Comparison of ENCODE assay signal across 9 cellular contexts in genomic region chr5:24215114-24215513, GRCh38.
"Had no signal": no experiment of that assay in that cellular context is flagged by ENCODE, and none has a peak within 500 bp of the region (broad histone marks: within the 10 kb centered on the region; RNA-seq: fewer than 3 reads in every experiment).

No MANE protein-coding gene starts in this region.

- H3K27ac ChIP-seq: GM23248, HL-60 had no signal

- H3K9ac ChIP-seq: GM23248 had no signal

- ATAC-seq: HCT116, HepG2 had no signal

- H3K4me3 ChIP-seq: GM23248, HAP-1 had no signal

- H2AFZ ChIP-seq: GM23248 had no signal

- H3K9me3 ChIP-seq: HAP-1 had no signal

- DNase-seq: GM23248, GOT3, H7, HFFc6, KBM-7 had no signal

- H3K36me3 ChIP-seq: HAP-1 had no signal

- H3K4me1 ChIP-seq: HAP-1 had no signal
